Comparison of ENCODE assay signal across 8 cellular contexts in the genomic region with DNA sequence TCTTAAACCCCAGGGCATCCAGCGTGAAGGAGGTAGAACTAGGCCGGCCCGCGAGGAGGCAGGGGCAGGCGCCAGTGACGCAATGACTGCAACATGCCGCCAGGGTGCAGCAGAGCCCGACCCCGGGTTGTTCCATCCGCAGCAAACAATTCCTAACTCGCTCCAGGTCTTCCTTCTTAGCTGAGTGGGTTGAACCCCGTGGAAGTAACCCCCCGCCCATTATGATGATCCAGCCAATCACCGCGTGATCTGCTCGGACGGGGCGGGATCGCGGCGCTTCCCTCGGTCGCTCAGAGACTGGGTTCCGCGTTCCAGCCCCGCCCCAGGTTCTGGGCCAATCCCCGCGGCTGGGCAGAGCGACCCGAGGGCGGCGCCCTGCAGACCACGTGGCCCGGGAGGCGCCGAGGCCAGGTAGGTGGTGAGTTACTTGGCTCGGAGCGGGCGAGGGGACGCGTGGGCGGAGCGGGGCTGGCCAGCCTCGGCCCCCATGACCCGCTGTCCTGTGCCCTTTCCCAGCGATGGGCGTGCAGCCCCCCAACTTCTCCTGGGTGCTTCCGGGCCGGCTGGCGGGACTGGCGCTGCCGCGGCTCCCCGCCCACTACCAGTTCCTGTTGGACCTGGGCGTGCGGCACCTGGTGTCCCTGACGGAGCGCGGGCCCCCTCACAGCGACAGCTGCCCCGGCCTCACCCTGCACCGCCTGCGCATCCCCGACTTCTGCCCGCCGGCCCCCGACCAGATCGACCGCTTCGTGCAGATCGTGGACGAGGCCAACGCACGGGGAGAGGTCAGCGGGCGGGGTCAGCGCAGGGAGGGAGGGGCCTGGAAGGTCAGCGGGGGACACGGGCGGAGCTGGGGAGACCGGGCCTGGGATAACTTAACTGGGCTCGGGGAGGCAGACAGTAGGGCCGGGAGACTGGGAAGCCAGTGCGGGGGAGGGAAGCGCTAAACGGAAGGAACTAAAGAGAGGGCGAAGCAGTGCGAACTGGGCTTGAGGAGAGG. TPM values are rescaled to one million over a fixed set of nuclear protein-coding genes. Genes with fewer than 3 reads are reported as not detected.
DNase-seq lines count a peak whose midpoint lies in the region; ATAC-seq and TF ChIP-seq lines count a peak whose summit lies in the region.

Gene DUSP23 (plus strand): TSS at position 380 of the 1,000 bp plus-strand sequence. CDS start 139 bp downstream, at position 519.

- H3K9me3 Mint-ChIP-seq in progenitor cell of endocrine pancreas (ENCODE audit: low read depth), result no peaks in the 10 kb centered on the region

- no peaks in the 10 kb centered on the region for H3K27me3 Mint-ChIP-seq in T-helper 17 cell
- H3K27me3 Mint-ChIP-seq in progenitor cell of endocrine pancreas, result no peaks in the 10 kb centered on the region

- ATAC-seq in HG02763 (IDR thresholded peaks at IDR 0.05; ENCODE audit: unreplicated experiment), result peak; percentile 99
- peak; percentile 97 for ATAC-seq in T-helper 17 cell
- ATAC-seq in left cardiac atrium, result peak; percentile 98 to 99

- peak; percentile 94 for DNase-seq in NCI-H1436 treated with DMSO at 0.1 percent for 48 hours (lab: John Stamatoyannopoulos, UW)
- DNase-seq in T-helper 17 cell, result peak; percentile 95 to 97 (median 96)
- peak; percentile 45 to 97 (median 93) for DNase-seq in amygdala (lab: John Stamatoyannopoulos, UW)
- DNase-seq in left cardiac atrium, result peak; percentile 98
- DNase-seq in progenitor cell of endocrine pancreas (ENCODE audit: low spot score, unreplicated experiment), result peak; percentile 94
- peak; percentile 99 for DNase-seq in ureter (ENCODE audit: low spot score)

- peak within 1 kb of the TSS; percentile 50 for H3K4me3 ChIP-seq in GM12875 (ENCODE audit: low read depth, low read length)

- H3K27ac Mint-ChIP-seq in T-helper 17 cell, result peak within 1 kb of the TSS; percentile 54
- H3K27ac Mint-ChIP-seq in progenitor cell of endocrine pancreas, result peak within 1 kb of the TSS; percentile 22

- no peaks in the 10 kb centered on the region for H3K9me3 ChIP-seq in T-helper 17 cell (ENCODE audit: control insufficient read depth, low read length, poor library complexity, severe bottlenecking)

- H3K4me3 Mint-ChIP-seq in T-helper 17 cell (peak within 1 kb of the TSS; percentile 89), progenitor cell of endocrine pancreas (ENCODE audit: low read depth) (peak within 1 kb of the TSS; percentile 78)

- no peaks in the 10 kb centered on the region for H3K36me3 Mint-ChIP-seq in T-helper 17 cell (ENCODE audit: low read depth)
- no peaks in the 10 kb centered on the region for H3K36me3 Mint-ChIP-seq in progenitor cell of endocrine pancreas (ENCODE audit: insufficient read depth)

- H3K4me1 Mint-ChIP-seq in T-helper 17 cell, result peaks cover 34% of the 10 kb centered on the region
- H3K4me1 Mint-ChIP-seq in progenitor cell of endocrine pancreas (ENCODE audit: low read depth), result peaks cover 2% of the 10 kb centered on the region

- intact Hi-C loops in left cardiac atrium (cut with DNase I), result loop anchor here in 1 of 2 donors (5.0 to 10.0 kb wide), 3 partner anchors 71 to 566 kb away; no protein-coding TSS in a partner anchor

- peak; percentile 80 for TF ChIP-seq CTCF in GM12875 (IDR thresholded peaks at IDR 0.05; ENCODE audit: borderline replicate concordance, insufficient read depth, low read depth, low read length)
- peak; percentile 93 for TF ChIP-seq CTCF in progenitor cell of endocrine pancreas (IDR thresholded peaks at IDR 0.05; ENCODE audit: unreplicated experiment)

RNA-seq across cellular contexts. Expression of gene DUSP23, which starts in this region (rescaled TPM):
- total RNA-seq in T-helper 17 cell (10 to 100 TPM in 1 of 2 donors, 1 to 10 TPM in 1; 7.9 to 12.0 TPM), left cardiac atrium (10 to 100 TPM; 25.4 to 36.0 TPM), progenitor cell of endocrine pancreas (16.9 and 17.2 TPM in 2 replicates), ureter (47.5 TPM)

Comparison
In these comparisons a context has a peak if more than half of its experiments do, and no peak if none do; other contexts are left out.
1. Peak in every context shown above with its lines: DNase-seq, ATAC-seq and H3K4me3 ChIP-seq.